ENCODE assay signal across 8 cellular contexts in genomic region chr19:8209111-8209964, GRCh38. TPM values are rescaled to one million over a fixed set of nuclear protein-coding genes. Genes with fewer than 3 reads are reported as not detected.
A peak's percentile ranks its signal among the peaks of the same experiment; 100 is the strongest.
DNase-seq lines count a peak whose midpoint lies in the region; ATAC-seq, FAIRE-seq and TF ChIP-seq lines count a peak whose summit lies in the region.

CERS4 (plus strand) TSS chr19:8209370; CDS start chr19:8251077, 41,707 bp downstream.

- intact Hi-C loops in PC-9 (cut with micrococcal nuclease; ENCODE audit: unreplicated experiment) = no loop called here

- no CpG with 5 or more reads among the region's 98 CpGs for WGBS in A549 (ENCODE audit: missing lambda C conversion rate)

- H3K4me3 ChIP-seq in A549 (peak within 1 kb of the TSS; percentile 67), PC-9 (peak within 1 kb of the TSS; percentile 66; the same call in 1 of the 2 replicates), foreskin fibroblast (ENCODE audit: low read depth in 1 of 2, low read length in 2 of 2) (peak within 1 kb of the TSS; percentile 50 to 54), neural cell (ENCODE audit: low read length) (peak within 1 kb of the TSS; percentile 86)

- FAIRE-seq in A549 (lab: Jason Lieb, UNC) = no peak

- H3K9me2 ChIP-seq in PC-9 (ENCODE audit: insufficient read depth) (no peaks in the 10 kb centered on the region), neural cell (ENCODE audit: insufficient read depth, low read length) (no peaks in the 10 kb centered on the region)

- TF ChIP-seq POLR2A in A549 (IDR thresholded peaks at IDR 0.05; ENCODE audit: low read length) = peak; percentile 21; the same call in 1 of the 2 replicates

- H3F3A ChIP-seq in PC-9 (ENCODE audit: insufficient read depth, low read depth) = peaks cover 27% of the 10 kb centered on the region
- no peaks in the 10 kb centered on the region for H3F3A ChIP-seq in neural cell (ENCODE audit: insufficient read depth, low read length, poor library complexity, severe bottlenecking)

- DNase-seq in A549 (ENCODE audit: low read depth in 1 of 2, low spot score in 1 of 2) (peak; percentile 25 to 43), PC-9 (peak; percentile 49 to 53), foreskin fibroblast (peak in 1 of 2 donors; percentile 65)
- peak; percentile 71 for DNase-seq in activated T-helper 9 cell treated with anti-CD3 and anti-CD28 coated beads, Interleukin-2, amount 50 U/mL, for 16 hours (ENCODE audit: low read depth)
- DNase-seq in stimulated activated naive CD8-positive, alpha-beta T cell treated with anti-CD3 and anti-CD28 coated beads, Interleukin-15, Interleukin-2, amounts not matched to agents 100 U/mL and 50 U/mL, for 24 hours = peak; percentile 85

- no peak for TF ChIP-seq CTCF in A549 (IDR thresholded peaks at IDR 0.05)
- TF ChIP-seq CTCF in PC-9 (conservative IDR thresholded peaks at IDR 0.05) = no peak
- TF ChIP-seq CTCF in foreskin fibroblast (IDR thresholded peaks at IDR 0.05; ENCODE audit: low read depth, low read length) = no peak
- no peak for TF ChIP-seq CTCF in neural cell (IDR thresholded peaks at IDR 0.05; ENCODE audit: poor library complexity, severe bottlenecking)

- peak within 1 kb of the TSS; percentile 88 for H3K9ac ChIP-seq in neural cell (ENCODE audit: low read length)

- H3K36me3 ChIP-seq in PC-9 (ENCODE audit: low read depth) (no peaks in the 10 kb centered on the region), neural cell (ENCODE audit: insufficient read depth, low read length) (no peaks in the 10 kb centered on the region)

- H3K27ac ChIP-seq in A549 (peak within 1 kb of the TSS; percentile 75 to 96), PC-9 (peak within 1 kb of the TSS; percentile 51), neural cell (ENCODE audit: low read length) (peak within 1 kb of the TSS; percentile 81)

- ATAC-seq in A549 (peak; percentile 77 to 84), GM18858 (IDR thresholded peaks at IDR 0.05; ENCODE audit: unreplicated experiment) (peak; percentile 43), HG03097 (IDR thresholded peaks at IDR 0.05; ENCODE audit: low FRiP score, unreplicated experiment) (peak; percentile 54)
- ATAC-seq in stimulated activated naive CD8-positive, alpha-beta T cell treated with anti-CD3 and anti-CD28 coated beads, Interleukin-15, Interleukin-2, amounts not matched to agents 100 U/mL and 50 U/mL, for 24 hours = peak; percentile 88

- H3K4me2 ChIP-seq in A549 = peak within 1 kb of the TSS; percentile 72
- peak within 1 kb of the TSS; percentile 97 for H3K4me2 ChIP-seq in PC-9
- peak within 1 kb of the TSS; percentile 56 for H3K4me2 ChIP-seq in neural cell (ENCODE audit: low read length)

- BruUV-seq in PC-9 (replicated peaks; lab: Mats Ljungman, UMichigan) = no TSS peak

- H3K79me2 ChIP-seq in PC-9 (ENCODE audit: low read depth) (no peaks in the 10 kb centered on the region; the same call in 1 of the 2 replicates), neural cell (replicated peaks; ENCODE audit: insufficient read depth, low read length) (peaks cover 16% of the 10 kb centered on the region)

- H3K27me3 ChIP-seq in PC-9 (ENCODE audit: insufficient read depth, low read depth) (no peaks in the 10 kb centered on the region), neural cell (ENCODE audit: insufficient read depth, low read depth, low read length) (no peaks in the 10 kb centered on the region)

- H3K9me3 ChIP-seq in A549 (no peaks in the 10 kb centered on the region), PC-9 (ENCODE audit: insufficient read depth, low read depth) (no peaks in the 10 kb centered on the region), neural cell (ENCODE audit: low read length) (no peaks in the 10 kb centered on the region)

- TF ChIP-seq RAD21 in A549 (conservative IDR thresholded peaks at IDR 0.05 in 1 of 2, IDR thresholded peaks at IDR 0.05 in 1 of 2) (no peak), neural cell (conservative IDR thresholded peaks at IDR 0.05) (no peak)

- CTCF ChIA-PET in A549 (lab: Yijun Ruan, JAX) = no interaction called here
- CTCF ChIA-PET in PC-9 (lab: Charles Lee) = interaction anchor here (0.9 kb wide), 1 partner anchor 269 kb away, joined by 10 read pairs; no protein-coding TSS in a partner anchor

- H2AFZ ChIP-seq in PC-9 (peak within 1 kb of the TSS; percentile 68; the same call in 1 of the 2 replicates), neural cell (ENCODE audit: low read depth, low read length) (peak within 1 kb of the TSS; percentile 83)

- no peaks in the 10 kb centered on the region for H4K20me1 ChIP-seq in PC-9 (ENCODE audit: insufficient read depth)
- no peaks in the 10 kb centered on the region for H4K20me1 ChIP-seq in neural cell (ENCODE audit: insufficient read depth)

- POLR2A ChIA-PET in A549 (lab: Yijun Ruan, JAX) = no interaction called here
- POLR2A ChIA-PET in PC-9 (lab: Charles Lee; ENCODE audit: unreplicated experiment) = no interaction called here

- no peak for TF ChIP-seq EP300 in A549 (IDR thresholded peaks at IDR 0.05)
- no peak for TF ChIP-seq EP300 in neural cell (conservative IDR thresholded peaks at IDR 0.05; ENCODE audit: poor library complexity, severe bottlenecking)

- peaks cover 4% of the 10 kb centered on the region; the same call in 1 of the 3 replicates for H3K4me1 ChIP-seq in A549
- H3K4me1 ChIP-seq in PC-9 (replicated peaks; ENCODE audit: insufficient read depth) = peaks cover 41% of the 10 kb centered on the region

TF ChIP-seq in A549, 52 proteins besides CTCF, POLR2A, EP300 and RAD21:
- TF ChIP-seq PHF8 (IDR thresholded peaks at IDR 0.05; ENCODE audit: borderline replicate concordance, low read depth) (peak; percentile 68), ELK1 (IDR thresholded peaks at IDR 0.05; ENCODE audit: low read depth, low read length) (no peak), RFX5 (IDR thresholded peaks at IDR 0.05) (no peak), JUN (IDR thresholded peaks at IDR 0.05) (peak in 1 of 2 experiments; percentile 43; a peak in 1 of 5 replicates), MAX (IDR thresholded peaks at IDR 0.05) (peak; percentile 29; the same call in 1 of the 2 replicates)

TF ChIP-seq in neural cell, 6 proteins besides CTCF, POLR2A, EP300 and RAD21:
- peak; percentile 40 for TF ChIP-seq MXI1 (conservative IDR thresholded peaks at IDR 0.05; ENCODE audit: poor library complexity, severe bottlenecking)
- peak; percentile 11 for TF ChIP-seq TAF1 (IDR thresholded peaks at IDR 0.05; ENCODE audit: low read depth)
- no peak for TF ChIP-seq EZH2 (IDR thresholded peaks at IDR 0.05; ENCODE audit: borderline replicate concordance, insufficient read depth, low read length, poor library complexity, severe bottlenecking)
- TF ChIP-seq REST (IDR thresholded peaks at IDR 0.05; ENCODE audit: borderline replicate concordance) = peak; percentile 71

RNA-seq across cellular contexts. Expression of gene CERS4, which starts in this region (rescaled TPM):
- polyA plus RNA-seq in A549 (2011; rRNA removed) (5.0 and 5.9 TPM in 2 replicates), A549 (2017; fragmentation: RNase III; extraction: RNeasy Plus Mini Kit Qiagen cat#74134 plus additional on column Dnase treatment) (1.5 to 2.4 TPM (median 2.1 TPM) in 3 replicates), neural cell (55.5 and 59.3 TPM in 2 replicates)
- 4.1 and 6.0 TPM in 2 replicates for polyA plus RNA-seq in A549 (2012; cell fraction: cytosol; rRNA removed)
- 4.5 and 6.2 TPM in 2 replicates for polyA plus RNA-seq in A549 (2012; cell fraction: nucleus; rRNA removed)
- polyA minus RNA-seq in A549 (2011; rRNA and poly(A)+ RNA removed) = 5.7 and 7.7 TPM in 2 replicates
- 7.2 and 8.4 TPM in 2 replicates for total RNA-seq in PC-9 (2021)
- polyA minus RNA-seq in neural cell = 49.7 and 53.7 TPM in 2 replicates
